19 cellular contexts compared by ENCODE assay signal in genomic region chr14:60125918-60126317, GRCh38. TPM values are rescaled to one million over a fixed set of nuclear protein-coding genes. Genes with fewer than 3 reads are reported as not detected.
A peak's percentile ranks its signal among the peaks of the same experiment; 100 is the strongest.
DNase-seq lines count a peak whose midpoint lies in the region; ATAC-seq, FAIRE-seq and TF ChIP-seq lines count a peak whose summit lies in the region.
"Had no signal": no experiment of that assay in that cellular context is flagged by ENCODE, and none has a peak within 500 bp of the region (broad histone marks: within the 10 kb centered on the region; RNA-seq: fewer than 3 reads in every experiment).

No MANE protein-coding gene starts in this region.

- FAIRE-seq in islet of Langerhans (lab: Jason Lieb, UNC): peak; percentile 21
- FAIRE-seq: GM12878, H54 had no signal

- H3K27me3 ChIP-seq in IMR-90 (ENCODE audit: control insufficient read depth, insufficient read depth, low read length): no peaks in the 10 kb centered on the region
- H3K27me3 ChIP-seq: BLaER1 treated with 17β-estradiol and CSF1 and Interleukin-3, amounts not matched to agents 10 nM and 100 nM had no signal

- dilution Hi-C loops in IMR-90 (cut with HindIII; ENCODE audit: low sequenced_read_pairs, unreplicated experiment): no loop called here

- H2BK120ac ChIP-seq in IMR-90 (ENCODE audit: low read depth, low read length): no peak overlapping the region

- H3K4me1 ChIP-seq in IMR-90 (ENCODE audit: control insufficient read depth, insufficient read depth, low read length): no peaks in the 10 kb centered on the region
- H3K4me1 ChIP-seq: A549 had no signal

- TF ChIP-seq CTCF in AG10803 (conservative IDR thresholded peaks at IDR 0.05; ENCODE audit: low read length): no peak
- no peak for TF ChIP-seq CTCF in IMR-90 (conservative IDR thresholded peaks at IDR 0.05; ENCODE audit: low read depth, low read length)
- TF ChIP-seq CTCF in choroid plexus epithelial cell (conservative IDR thresholded peaks at IDR 0.05; ENCODE audit: low read depth, low read length): no peak

- no peak overlapping the region for H4K8ac ChIP-seq in IMR-90 (ENCODE audit: low read depth in 2 of 2, low read length in 2 of 2)

- CTCF ChIA-PET in IMR-90 (lab: Yijun Ruan, JAX): no interaction called here

- in situ Hi-C loops in IMR-90 (cut with MboI; ENCODE audit: low sequenced_read_pairs): no loop called here

- H3K56ac ChIP-seq in IMR-90 (ENCODE audit: extremely low read depth, insufficient read depth, low read length): no peak overlapping the region

- intact Hi-C loops in IMR-90 (cut with micrococcal nuclease): no loop called here

- H3K23ac ChIP-seq in IMR-90 (ENCODE audit: low read depth, low read length): no peak overlapping the region

- H2BK5ac ChIP-seq in IMR-90 (ENCODE audit: low read depth, low read length, poor library complexity, severe bottlenecking): no peak overlapping the region

- H3K9ac ChIP-seq in IMR-90 (ENCODE audit: low read depth, low read length): no peak overlapping the region
- H3K9ac ChIP-seq: BLaER1 treated with 17β-estradiol and CSF1 and Interleukin-3, amounts not matched to agents 10 nM and 100 nM; GM23248 had no signal

- H3K9me1 ChIP-seq in IMR-90 (ENCODE audit: insufficient read depth, low read length): no peaks in the 10 kb centered on the region; the same call in 1 of the 2 replicates

- no peak for TF ChIP-seq RAD21 in IMR-90 (IDR thresholded peaks at IDR 0.05; ENCODE audit: low read length)

- H2AK5ac ChIP-seq in IMR-90 (ENCODE audit: low read depth, low read length): no peak overlapping the region

- H3K14ac ChIP-seq in IMR-90 (replicated peaks; ENCODE audit: low read depth, low read length): no peak overlapping the region

- peaks cover 33% of the 10 kb centered on the region for H3K36me3 ChIP-seq in IMR-90 (ENCODE audit: control insufficient read depth, insufficient read depth, low read length)

- no peak overlapping the region for H2BK15ac ChIP-seq in IMR-90 (ENCODE audit: low read depth, low read length)

- no peaks in the 10 kb centered on the region for H4K20me1 ChIP-seq in IMR-90 (ENCODE audit: insufficient read depth, low read length)
- H4K20me1 ChIP-seq: BLaER1 treated with 17β-estradiol and CSF1 and Interleukin-3, amounts not matched to agents 10 nM and 100 nM had no signal

- H4K91ac ChIP-seq in IMR-90 (ENCODE audit: insufficient read depth, low read depth, low read length): no peak overlapping the region

- H3K9me3 ChIP-seq in IMR-90 (ENCODE audit: control insufficient read depth, insufficient read depth, low read length): no peaks in the 10 kb centered on the region
- H3K9me3 ChIP-seq: A549 had no signal

- H2BK20ac ChIP-seq in IMR-90 (ENCODE audit: low read depth, low read length): no peak overlapping the region

- H2AFZ ChIP-seq in IMR-90 (replicated peaks; ENCODE audit: low read length, poor library complexity): no peak overlapping the region
- H2AFZ ChIP-seq: GM23248 had no signal

- peaks cover 18 to 27% of the 10 kb centered on the region in 2 experiments; a peak in 3 of 4 replicates for H3K79me1 ChIP-seq in IMR-90 (ENCODE audit: low read depth in 1 of 2, low read length in 2 of 2)

- H3K4me2 ChIP-seq in IMR-90 (ENCODE audit: low read depth, low read length): no peak overlapping the region
- H3K4me2 ChIP-seq: A549; BLaER1 treated with 17β-estradiol and CSF1 and Interleukin-3, amounts not matched to agents 10 nM and 100 nM had no signal

- ATAC-seq in IMR-90 (ENCODE audit: low read depth): peak; percentile 78
- no peak for ATAC-seq in HG03135 (IDR thresholded peaks at IDR 0.05; ENCODE audit: unreplicated experiment)
- ATAC-seq: A549; CD8-positive, alpha-beta T cell; GM12878 had no signal

- BruUV-seq in IMR-90 (replicated peaks; lab: Mats Ljungman, UMichigan): no TSS peak

- POLR2A ChIA-PET in IMR-90 (lab: Charles Lee; ENCODE audit: unreplicated experiment): no interaction called here

- TF ChIP-seq POLR2A in IMR-90 (IDR thresholded peaks at IDR 0.05; ENCODE audit: low read depth, low read length): no peak

- no peak overlapping the region for H3K27ac ChIP-seq in IMR-90 (ENCODE audit: insufficient read depth, low read length)
- H3K27ac ChIP-seq: 22Rv1; A549; BLaER1 treated with 17β-estradiol and CSF1 and Interleukin-3, amounts not matched to agents 10 nM and 100 nM; GM23248 had no signal

- H3K4me3 ChIP-seq in AG10803 (ENCODE audit: low read length) (no peak overlapping the region), IMR-90 (ENCODE audit: insufficient read depth, low read depth, low read length) (no peak overlapping the region), choroid plexus epithelial cell (ENCODE audit: low read depth, low read length) (no peak overlapping the region)
- H3K4me3 ChIP-seq: A549; BLaER1 treated with 17β-estradiol and CSF1 and Interleukin-3, amounts not matched to agents 10 nM and 100 nM; GM12878; GM23248 had no signal

- H2AK9ac ChIP-seq in IMR-90 (replicated peaks; ENCODE audit: low read depth, low read length, poor library complexity): no peak overlapping the region

- DNase-seq in AG10803 (ENCODE audit: low read depth) (peak; percentile 3), IMR-90 (peak; percentile 32), choroid plexus epithelial cell (ENCODE audit: low read depth) (peak; percentile 22), NCI-H524 treated with DMSO at 0.1 percent for 48 hours (lab: John Stamatoyannopoulos, UW) (no peak), H4 (ENCODE audit: low spot score) (no peak)
- DNase-seq: Calu3; CD8-positive, alpha-beta T cell; DMS79 treated with DMSO at 0.1 percent for 48 hours; EL; GM23248; HCEC 1CT; KBM-7 had no signal

- H3K18ac ChIP-seq in IMR-90 (ENCODE audit: low read depth, low read length): no peak overlapping the region

- H4K5ac ChIP-seq in IMR-90 (ENCODE audit: low read depth, low read length): no peak overlapping the region

- H3K4ac ChIP-seq in IMR-90 (ENCODE audit: low read depth, low read length): no peak overlapping the region

TF ChIP-seq in IMR-90, 13 proteins besides CTCF, POLR2A, EP300 and RAD21:
- TF ChIP-seq NFE2L2 (IDR thresholded peaks at IDR 0.05; ENCODE audit: low read depth, low read length) (no peak), CEBPB (IDR thresholded peaks at IDR 0.05; ENCODE audit: low read depth, low read length) (no peak), FOS (IDR thresholded peaks at IDR 0.05; ENCODE audit: low read depth, low read length) (no peak), SMC3 (IDR thresholded peaks at IDR 0.05; ENCODE audit: low read depth, low read length) (no peak), MAFK (IDR thresholded peaks at IDR 0.05; ENCODE audit: low read depth, low read length) (no peak), RFX5 (IDR thresholded peaks at IDR 0.05; ENCODE audit: low read depth, low read length) (no peak), ELK1 (IDR thresholded peaks at IDR 0.05; ENCODE audit: borderline replicate concordance, low read depth, low read length) (no peak), RCOR1 (IDR thresholded peaks at IDR 0.05; ENCODE audit: insufficient replicate concordance, low read length) (no peak), USF2 (IDR thresholded peaks at IDR 0.05; ENCODE audit: low read depth, low read length) (no peak), CHD1 (IDR thresholded peaks at IDR 0.05; ENCODE audit: low read depth, low read length) (no peak)

RNA-seq across cellular contexts. Expression of gene PCNX4, which starts 34.2 kb away (rescaled TPM):
- 128 and 151 TPM in 2 replicates for total RNA-seq in IMR-90 (2012; rRNA removed)
- polyA plus RNA-seq in IMR-90 (2012; rRNA removed): 44.7 and 55.4 TPM in 2 replicates
- 34.3 and 60.9 TPM in 2 replicates for polyA plus RNA-seq in IMR-90 (2012; cell fraction: cytosol; rRNA removed)
- polyA plus RNA-seq in IMR-90 (2012; cell fraction: nucleus; rRNA removed; ENCODE audit: low replicate concordance): 64.5 and 76.9 TPM in 2 replicates
- 48.6 and 65.4 TPM in 2 replicates for total RNA-seq in H4 (2014; rRNA removed; shearing (Covaris generic))

RNA-seq across cellular contexts. Expression of gene DHRS7, which starts 39.3 kb away (rescaled TPM):
- total RNA-seq in IMR-90 (2012; rRNA removed): 50.2 and 56.7 TPM in 2 replicates
- polyA plus RNA-seq in IMR-90 (2012; rRNA removed): 30.3 and 33.9 TPM in 2 replicates
- polyA plus RNA-seq in IMR-90 (2012; cell fraction: cytosol; rRNA removed): 42.3 and 58.5 TPM in 2 replicates
- 16.3 and 17.9 TPM in 2 replicates for polyA plus RNA-seq in IMR-90 (2012; cell fraction: nucleus; rRNA removed; ENCODE audit: low replicate concordance)
- total RNA-seq in H4 (2014; rRNA removed; shearing (Covaris generic)): 61.9 and 79.6 TPM in 2 replicates

Comparison
In these comparisons a context has a peak if more than half of its experiments do, and no peak if none do; other contexts are left out.
1. DNase-seq: peak in AG10803 (single experiment), IMR-90 (single experiment) and choroid plexus epithelial cell (single experiment); none in NCI-H524 treated with DMSO at 0.1 percent for 48 hours (single experiment) and H4 (single experiment).